In genomic region chr2:97663626-97663961, GRCh38 we compare ENCODE assay signal across 8 cellular contexts. TPM values are rescaled to one million over a fixed set of nuclear protein-coding genes. Genes with fewer than 3 reads are reported as not detected.
DNase-seq lines count a peak whose midpoint lies in the region; TF ChIP-seq lines count a peak whose summit lies in the region.

No MANE protein-coding gene starts in this region.

- DNase-seq in NCI-H146 (lab: John Stamatoyannopoulos, UW) (peak; percentile 86), NCI-H146 treated with DMSO at 0.1 percent for 48 hours (lab: John Stamatoyannopoulos, UW; ENCODE audit: unreplicated experiment) (no peak), SK-N-DZ (ENCODE audit: low spot score) (peak; percentile 61), foreskin fibroblast (no peak), spleen (no peak), DMS53 treated with DMSO at 0.1 percent for 48 hours (lab: John Stamatoyannopoulos, UW; ENCODE audit: unreplicated experiment) (no peak), HUDEP-2 (lab: John Stamatoyannopoulos, UW; ENCODE audit: unreplicated experiment in 76 of 76) (no peak), NCI-H128 (lab: John Stamatoyannopoulos, UW; ENCODE audit: unreplicated experiment) (no peak)

- intact Hi-C loops in spleen (cut with DNase I; ENCODE audit: low total_unique reads) = no loop called here

- 0 to 20% (median 0%) methylated on average over 1 to 46 of the region's 46 CpGs for WGBS in spleen, 5 donors

- no peaks in the 10 kb centered on the region for H3K27me3 ChIP-seq in spleen (replicated peaks in 1 of 7)

- H3K9me3 ChIP-seq in spleen = no peaks in the 10 kb centered on the region

- peaks cover 0 to 30% (median 9%) of the 10 kb centered on the region in 6 donors for H3K36me3 ChIP-seq in spleen

- peak in 1 of 3 donors; percentile 30 for TF ChIP-seq POLR2A in spleen (IDR thresholded peaks at IDR 0.05)

- H3K4me3 ChIP-seq in foreskin fibroblast (ENCODE audit: low read depth in 1 of 2, low read length in 2 of 2) (peak overlapping the region; percentile 71 to 81), spleen (peak overlapping the region; percentile 54 to 79 (median 70))

- peaks cover 20 to 52% (median 43%) of the 10 kb centered on the region in 6 donors for H3K4me1 ChIP-seq in spleen

- TF ChIP-seq CTCF in foreskin fibroblast (IDR thresholded peaks at IDR 0.05; ENCODE audit: low read depth, low read length) = no peak
- no peak for TF ChIP-seq CTCF in spleen (IDR thresholded peaks at IDR 0.05 in 8 of 11, conservative IDR thresholded peaks at IDR 0.05 in 3 of 11)

- H3K27ac ChIP-seq in spleen = peak overlapping the region; percentile 90 to 98 (median 96)

RNA-seq across cellular contexts. Expression of gene ACTR1B, which starts 0.2 kb away (rescaled TPM):
- polyA plus RNA-seq in SK-N-DZ (2014; cell fraction: cytosol; rRNA removed) = 80.4 and 85.8 TPM in 2 replicates
- 228 and 251 TPM in 2 replicates for polyA plus RNA-seq in SK-N-DZ (2014; cell fraction: nucleus; rRNA removed)
- 100 to 1,000 TPM in 1 of 7 donors, 10 to 100 TPM in 6; 70.8 to 101 (median 78.0) TPM for total RNA-seq in spleen
- 10 to 100 TPM; 59.7 to 90.2 (median 63.4) TPM for polyA plus RNA-seq in spleen

RNA-seq across cellular contexts. Expression of gene C2orf92, which starts 5.9 kb away (rescaled TPM):
- polyA plus RNA-seq in SK-N-DZ (2014; cell fraction: cytosol; rRNA removed) = 1.0 and 1.6 TPM in 2 replicates
- 4.5 and 15.1 TPM in 2 replicates for polyA plus RNA-seq in SK-N-DZ (2014; cell fraction: nucleus; rRNA removed)
- total RNA-seq in spleen = 10 to 100 TPM in 5 of 7 donors, 1 to 10 TPM in 2; 9.2 to 33.6 (median 21.6) TPM
- 10 to 100 TPM in 2 of 3 donors, 1 to 10 TPM in 1; 5.7 to 24.7 (median 21.2) TPM for polyA plus RNA-seq in spleen

RNA-seq across cellular contexts. Expression of gene COX5B, which starts 17.7 kb away (rescaled TPM):
- polyA plus RNA-seq in SK-N-DZ (2014; cell fraction: cytosol; rRNA removed) = 409 and 432 TPM in 2 replicates
- polyA plus RNA-seq in SK-N-DZ (2014; cell fraction: nucleus; rRNA removed) = 302 and 505 TPM in 2 replicates
- 100 to 1,000 TPM; 138 to 284 (median 167) TPM for total RNA-seq in spleen
- 100 to 1,000 TPM; 291 to 341 (median 300) TPM for polyA plus RNA-seq in spleen

RNA-seq across cellular contexts. Expression of gene ZAP70, which starts 49.8 kb away (rescaled TPM):
- polyA plus RNA-seq in SK-N-DZ (2014; cell fraction: cytosol; rRNA removed) = 3.5 and 7.8 TPM in 2 replicates
- 30.0 and 44.7 TPM in 2 replicates for polyA plus RNA-seq in SK-N-DZ (2014; cell fraction: nucleus; rRNA removed)
- 10 to 100 TPM; 49.9 to 96.1 (median 81.3) TPM for total RNA-seq in spleen
- polyA plus RNA-seq in spleen = 10 to 100 TPM; 35.2 to 50.4 (median 49.2) TPM

Comparison
In these comparisons a context has a peak if more than half of its experiments do, and no peak if none do; other contexts are left out.
1. DNase-seq: peak in NCI-H146 (single experiment) and SK-N-DZ (single experiment); none in NCI-H146 treated with DMSO at 0.1 percent for 48 hours (single experiment), foreskin fibroblast (0 of 2), spleen (single experiment), DMS53 treated with DMSO at 0.1 percent for 48 hours (single experiment), HUDEP-2 (0 of 76) and NCI-H128 (single experiment).